ENCODE assay signal across 8 cellular contexts in the genomic region with DNA sequence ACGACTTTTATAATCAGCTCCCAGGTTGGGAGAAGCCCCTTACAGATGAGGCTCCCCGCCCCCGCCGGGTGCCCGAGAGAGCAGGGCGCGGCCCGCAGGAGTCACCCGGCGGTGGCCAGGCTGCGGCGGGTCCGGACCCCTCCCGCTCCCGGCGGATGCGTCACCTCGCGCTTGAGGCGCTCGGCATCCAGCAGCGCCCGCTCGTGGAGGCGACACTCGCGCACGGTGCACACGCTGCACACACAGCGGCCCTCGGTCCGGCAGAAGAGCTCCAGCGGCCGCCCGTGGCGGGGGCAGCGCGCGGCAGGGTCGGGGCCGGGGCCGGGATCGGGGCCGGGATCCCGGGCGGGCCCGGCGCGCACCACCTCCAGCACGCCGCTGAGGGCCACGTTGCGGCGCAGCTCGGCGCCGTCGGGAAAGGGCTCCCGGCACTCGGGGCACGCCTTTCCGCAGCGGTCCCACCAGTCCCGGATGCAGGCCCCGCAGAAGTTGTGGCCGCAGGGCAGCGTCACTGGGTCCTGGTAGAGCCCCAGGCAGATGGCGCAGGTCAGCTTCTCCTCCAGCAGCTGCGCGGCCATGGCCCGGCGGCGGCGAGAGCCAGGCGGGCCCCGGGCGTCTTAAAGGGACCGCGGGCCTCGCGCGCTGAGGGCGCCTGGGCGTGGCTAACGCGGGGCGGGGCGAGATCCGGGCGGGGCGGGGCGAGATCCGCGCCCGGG. TPM values are rescaled to one million over a fixed set of nuclear protein-coding genes. Genes with fewer than 3 reads are reported as not detected.
A peak's percentile ranks its signal among the peaks of the same experiment; 100 is the strongest.
DNase-seq lines count a peak whose midpoint lies in the region; ATAC-seq, FAIRE-seq and TF ChIP-seq lines count a peak whose summit lies in the region.

A gene with protein sequence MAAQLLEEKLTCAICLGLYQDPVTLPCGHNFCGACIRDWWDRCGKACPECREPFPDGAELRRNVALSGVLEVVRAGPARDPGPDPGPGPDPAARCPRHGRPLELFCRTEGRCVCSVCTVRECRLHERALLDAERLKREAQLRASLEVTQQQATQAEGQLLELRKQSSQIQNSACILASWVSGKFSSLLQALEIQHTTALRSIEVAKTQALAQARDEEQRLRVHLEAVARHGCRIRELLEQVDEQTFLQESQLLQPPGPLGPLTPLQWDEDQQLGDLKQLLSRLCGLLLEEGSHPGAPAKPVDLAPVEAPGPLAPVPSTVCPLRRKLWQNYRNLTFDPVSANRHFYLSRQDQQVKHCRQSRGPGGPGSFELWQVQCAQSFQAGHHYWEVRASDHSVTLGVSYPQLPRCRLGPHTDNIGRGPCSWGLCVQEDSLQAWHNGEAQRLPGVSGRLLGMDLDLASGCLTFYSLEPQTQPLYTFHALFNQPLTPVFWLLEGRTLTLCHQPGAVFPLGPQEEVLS (minus strand): TSS at position 592 of the 716 bp plus-strand sequence. CDS start 14 bp downstream, at position 578.

- H3K27me3 ChIP-seq in adrenal gland = no peaks in the 10 kb centered on the region
- H3K27me3 ChIP-seq in left ventricle myocardium inferior (ENCODE audit: low read depth) = no peaks in the 10 kb centered on the region
- no peaks in the 10 kb centered on the region for H3K27me3 ChIP-seq in psoas muscle (ENCODE audit: insufficient read depth in 3 of 3, low read length in 2 of 3)

- peaks cover 11 to 22% of the 10 kb centered on the region in 2 donors for H3K4me1 ChIP-seq in adrenal gland (replicated peaks in 1 of 2)
- H3K4me1 ChIP-seq in left ventricle myocardium inferior = peaks cover 43% of the 10 kb centered on the region
- peaks cover 21% of the 10 kb centered on the region for H3K4me1 ChIP-seq in psoas muscle

- WGBS in adrenal gland, 4 donors = 0 to 1% (median 0%) methylated on average over 1 to 93 of the region's 95 CpGs
- 0 to 1% (median 0%) methylated on average over 51 to 95 of the region's 95 CpGs for WGBS in psoas muscle, 3 donors

- H3K4me3 ChIP-seq in adrenal gland (peak within 1 kb of the TSS; percentile 29 to 84 (median 64)), left ventricle myocardium inferior (peak within 1 kb of the TSS; percentile 75), psoas muscle (peak within 1 kb of the TSS; percentile 79)

- TF ChIP-seq POLR2A in adrenal gland (IDR thresholded peaks at IDR 0.05) = peak; percentile 69 to 74

- peak; percentile 50 for ATAC-seq in GM21786 (IDR thresholded peaks at IDR 0.05; ENCODE audit: unreplicated experiment)
- ATAC-seq in psoas muscle = peak; percentile 82 to 87 (median 85)

- H3K36me3 ChIP-seq in adrenal gland (replicated peaks in 1 of 2) (peaks cover 0 to 39% of the 10 kb centered on the region in 2 donors), left ventricle myocardium inferior (peaks cover 43% of the 10 kb centered on the region), psoas muscle (ENCODE audit: insufficient read depth in 1 of 2, low read depth in 1 of 2) (peaks cover 0 to 54% of the 10 kb centered on the region in 2 donors)

- peak in 2 of 6 experiments; percentile 21 to 30 for TF ChIP-seq CTCF in adrenal gland (IDR thresholded peaks at IDR 0.05)
- peak; percentile 62 for TF ChIP-seq CTCF in left ventricle myocardium inferior (IDR thresholded peaks at IDR 0.05; ENCODE audit: borderline replicate concordance)
- peak; percentile 50 for TF ChIP-seq CTCF in psoas muscle (IDR thresholded peaks at IDR 0.05)

- H3K9me3 ChIP-seq in adrenal gland (replicated peaks in 1 of 3) (no peaks in the 10 kb centered on the region), left ventricle myocardium inferior (replicated peaks) (no peaks in the 10 kb centered on the region), psoas muscle (no peaks in the 10 kb centered on the region)

- peak; percentile 94 for DNase-seq in ELR (ENCODE audit: low read depth)
- peak; percentile 76 for DNase-seq in LoVo (ENCODE audit: low spot score)
- peak; percentile 55 to 78 (median 61) for DNase-seq in T-helper 1 cell
- DNase-seq in adrenal gland = peak; percentile 86 to 93 (median 88)
- DNase-seq in left ventricle myocardium inferior = peak; percentile 90
- DNase-seq in psoas muscle = peak; percentile 91 to 95
- peak; percentile 94 for DNase-seq in urothelium cell line (ENCODE audit: low spot score)

- intact Hi-C loops in adrenal gland (cut with DNase I) (loop anchor here in 1 of 2 donors (10.0 kb wide), 1 partner anchor 122 kb away; a partner anchor contains a TSS), left ventricle myocardium inferior (cut with micrococcal nuclease) (no loop called here), psoas muscle (cut with DNase I) (loop anchor here in 1 of 2 donors (2.0 to 5.0 kb wide), 2 partner anchors 42 to 129 kb away; a partner anchor contains a TSS)

- H3K27ac ChIP-seq in adrenal gland = peak within 1 kb of the TSS; percentile 39 to 96 (median 86)
- peak within 1 kb of the TSS; percentile 99 for H3K27ac ChIP-seq in left ventricle myocardium inferior (replicated peaks)
- H3K27ac ChIP-seq in psoas muscle = peak within 1 kb of the TSS; percentile 97

- FAIRE-seq in urothelium cell line (lab: Jason Lieb, UNC) = peak; percentile 98

RNA-seq across cellular contexts. Expression of the gene that starts here (rescaled TPM):
- total RNA-seq in adrenal gland (10 to 100 TPM in 7 of 8 donors, 1 to 10 TPM in 1; 7.4 to 46.9 (median 19.3) TPM), left ventricle myocardium inferior (10.2 TPM), psoas muscle (10 to 100 TPM in 2 of 4 donors, 1 to 10 TPM in 2; 9.2 to 10.3 (median 9.7) TPM)
- polyA plus RNA-seq in adrenal gland (10 to 100 TPM in 1 of 3 donors, 1 to 10 TPM in 2; 4.1 to 16.7 (median 5.0) TPM), psoas muscle (10 to 100 TPM in 1 of 3 donors, 1 to 10 TPM in 2; 9.0 to 14.8 (median 9.0) TPM)

Comparison
In these comparisons a context has a peak if more than half of its experiments do, and no peak if none do; other contexts are left out.
1. Peak in every context shown above with its lines: DNase-seq, ATAC-seq, H3K4me3 ChIP-seq and H3K27ac ChIP-seq.